28 cellular contexts compared by ENCODE assay signal in genomic region chr5:115611873-115612272, GRCh38.
"Had no signal": no experiment of that assay in that cellular context is flagged by ENCODE, and none has a peak within 500 bp of the region (broad histone marks: within the 10 kb centered on the region; RNA-seq: fewer than 3 reads in every experiment).

No MANE protein-coding gene starts in this region.

- H3K27me3 Mint-ChIP-seq: activated CD4-positive, alpha-beta memory T cell treated with anti-CD3 and anti-CD28 coated beads, Interleukin-2, amount 10 ng/mL, durations not matched to agents 7 days and 5 days; activated CD4-positive, alpha-beta T cell treated with anti-CD3 and anti-CD28 coated beads for 36 hours; activated CD4-positive, alpha-beta T cell treated with anti-CD3 and anti-CD28 coated beads, Interleukin-2, amount 10 ng/mL, durations not matched to agents 24 days and 14 days; activated naive CD4-positive, alpha-beta T cell treated with anti-CD3 and anti-CD28 coated beads, Interleukin-2, amount 10 ng/mL, durations not matched to agents 7 days and 5 days; activated naive CD8-positive, alpha-beta T cell treated with anti-CD3 and anti-CD28 coated beads, Interleukin-2, amount 10 ng/mL, durations not matched to agents 7 days and 5 days; activated T-cell treated with anti-CD3 and anti-CD28 coated beads, Interleukin-2, amount 50 U/mL, for 24 hours; central memory CD8-positive, alpha-beta T cell; dendritic cell treated with granulocyte-macrophage colony-stimulating factor and Interleukin-4, amounts not matched to agents 40 ng/mL and 50 ng/mL, for 4 days had no signal

- DNase-seq: activated CD4-positive, alpha-beta memory T cell treated with anti-CD3 and anti-CD28 coated beads, Interleukin-2, amount 10 ng/mL, durations not matched to agents 7 days and 5 days; activated CD4-positive, alpha-beta T cell treated with anti-CD3 and anti-CD28 coated beads for 36 hours; activated CD4-positive, alpha-beta T cell treated with anti-CD3 and anti-CD28 coated beads, Interleukin-2, amount 10 ng/mL, durations not matched to agents 24 days and 14 days; activated CD4-positive, alpha-beta T cell treated with anti-CD3 and anti-CD28 coated beads, Interleukin-2, amount 50 U/mL, for 4 hours; activated CD4-positive, CD25-positive, alpha-beta regulatory T cell; activated CD4-positive, CD25-positive, alpha-beta regulatory T cell treated with anti-CD3 and anti-CD28 coated beads, Interleukin-2, amount 50 U/mL, for 72 hours; activated CD8-positive, alpha-beta memory T cell treated with anti-CD3 and anti-CD28 coated beads, Interleukin-2, amount 50 U/mL, for 48 hours; activated gamma-delta T cell; activated naive CD4-positive, alpha-beta T cell; activated naive CD4-positive, alpha-beta T cell treated with anti-CD3 and anti-CD28 coated beads, Interleukin-2, amount 10 ng/mL, durations not matched to agents 7 days and 5 days; activated naive CD8-positive, alpha-beta T cell treated with anti-CD3 and anti-CD28 coated beads, Interleukin-2, amount 10 ng/mL, durations not matched to agents 7 days and 5 days; activated T-cell treated with anti-CD3 and anti-CD28 coated beads for 4 hours; activated T-cell treated with anti-CD3 and anti-CD28 coated beads, Interleukin-2, amount 50 U/mL, for 24 hours; activated T-cell treated with anti-CD3 and anti-CD28 coated beads, Interleukin-2, amount 50 U/mL, for 72 hours; brain microvascular endothelial cell; dorsolateral prefrontal cortex; effector memory CD4-positive, alpha-beta T cell; erythroblast; foreskin keratinocyte; gastrocnemius medialis; heart right ventricle; T1000 had no signal

- H3K4me1 Mint-ChIP-seq: activated CD4-positive, alpha-beta memory T cell treated with anti-CD3 and anti-CD28 coated beads, Interleukin-2, amount 10 ng/mL, durations not matched to agents 7 days and 5 days; activated naive CD4-positive, alpha-beta T cell treated with anti-CD3 and anti-CD28 coated beads, Interleukin-2, amount 10 ng/mL, durations not matched to agents 7 days and 5 days had no signal

- H3K27ac ChIP-seq: brain microvascular endothelial cell, coronary artery, dorsolateral prefrontal cortex, esophagus muscularis mucosa, foreskin keratinocyte, gastrocnemius medialis, heart right ventricle had no signal

- H3K4me1 ChIP-seq: foreskin keratinocyte had no signal

- H3K27me3 ChIP-seq: brain microvascular endothelial cell, dorsolateral prefrontal cortex, esophagus muscularis mucosa, foreskin keratinocyte, gastrocnemius medialis, heart right ventricle had no signal

- H3K4me3 ChIP-seq: coronary artery, dorsolateral prefrontal cortex, esophagus muscularis mucosa, gastrocnemius medialis, heart right ventricle had no signal

- ATAC-seq: activated CD4-positive, alpha-beta T cell treated with anti-CD3 and anti-CD28 coated beads for 36 hours; activated naive CD4-positive, alpha-beta T cell treated with anti-CD3 and anti-CD28 coated beads, Interleukin-2, amount 50 U/mL, for 72 hours; activated T-cell treated with anti-CD3 and anti-CD28 coated beads, Interleukin-2, amount 50 U/mL, for 72 hours; foreskin keratinocyte; gastrocnemius medialis; heart right ventricle had no signal

- H3K9me3 Mint-ChIP-seq: activated CD4-positive, alpha-beta memory T cell treated with anti-CD3 and anti-CD28 coated beads, Interleukin-2, amount 10 ng/mL, durations not matched to agents 7 days and 5 days; activated CD4-positive, alpha-beta T cell treated with anti-CD3 and anti-CD28 coated beads, Interleukin-2, amount 10 ng/mL, durations not matched to agents 24 days and 14 days; activated naive CD4-positive, alpha-beta T cell treated with anti-CD3 and anti-CD28 coated beads, Interleukin-2, amount 10 ng/mL, durations not matched to agents 7 days and 5 days; activated naive CD4-positive, alpha-beta T cell treated with anti-CD3 and anti-CD28 coated beads, Interleukin-2, amount 50 U/mL, for 72 hours; activated naive CD8-positive, alpha-beta T cell treated with anti-CD3 and anti-CD28 coated beads, Interleukin-2, amount 10 ng/mL, durations not matched to agents 7 days and 5 days; activated T-cell treated with anti-CD3 and anti-CD28 coated beads, Interleukin-2, amount 50 U/mL, for 24 hours; activated T-cell treated with anti-CD3 and anti-CD28 coated beads, Interleukin-2, amount 50 U/mL, for 72 hours; central memory CD8-positive, alpha-beta T cell; dendritic cell treated with granulocyte-macrophage colony-stimulating factor and Interleukin-4, amounts not matched to agents 40 ng/mL and 50 ng/mL, for 4 days; T-helper 2 cell treated with Interferon-gamma antibody and Interleukin-4, amounts not matched to agents 5 μg/mL and 100 μg/mL, for 36 hours had no signal

- H3K27ac Mint-ChIP-seq: activated CD4-positive, alpha-beta memory T cell treated with anti-CD3 and anti-CD28 coated beads, Interleukin-2, amount 10 ng/mL, durations not matched to agents 7 days and 5 days; activated CD4-positive, alpha-beta T cell treated with anti-CD3 and anti-CD28 coated beads for 36 hours; activated CD4-positive, alpha-beta T cell treated with anti-CD3 and anti-CD28 coated beads, Interleukin-2, amount 10 ng/mL, durations not matched to agents 24 days and 14 days; activated naive CD4-positive, alpha-beta T cell treated with anti-CD3 and anti-CD28 coated beads, Interleukin-2, amount 10 ng/mL, durations not matched to agents 7 days and 5 days; activated naive CD4-positive, alpha-beta T cell treated with anti-CD3 and anti-CD28 coated beads, Interleukin-2, amount 50 U/mL, for 72 hours; activated naive CD8-positive, alpha-beta T cell treated with anti-CD3 and anti-CD28 coated beads, Interleukin-2, amount 10 ng/mL, durations not matched to agents 7 days and 5 days; activated T-cell treated with anti-CD3 and anti-CD28 coated beads, Interleukin-2, amount 50 U/mL, for 24 hours; activated T-cell treated with anti-CD3 and anti-CD28 coated beads, Interleukin-2, amount 50 U/mL, for 72 hours; dendritic cell treated with granulocyte-macrophage colony-stimulating factor and Interleukin-4, amounts not matched to agents 40 ng/mL and 50 ng/mL, for 4 days; T-helper 2 cell treated with Interferon-gamma antibody and Interleukin-4, amounts not matched to agents 5 μg/mL and 100 μg/mL, for 36 hours had no signal

- H3K4me3 Mint-ChIP-seq: activated CD4-positive, alpha-beta memory T cell treated with anti-CD3 and anti-CD28 coated beads, Interleukin-2, amount 10 ng/mL, durations not matched to agents 7 days and 5 days; activated CD4-positive, alpha-beta T cell treated with anti-CD3 and anti-CD28 coated beads for 36 hours; activated CD4-positive, alpha-beta T cell treated with anti-CD3 and anti-CD28 coated beads, Interleukin-2, amount 10 ng/mL, durations not matched to agents 24 days and 14 days; activated naive CD4-positive, alpha-beta T cell treated with anti-CD3 and anti-CD28 coated beads, Interleukin-2, amount 10 ng/mL, durations not matched to agents 7 days and 5 days; activated naive CD8-positive, alpha-beta T cell treated with anti-CD3 and anti-CD28 coated beads, Interleukin-2, amount 10 ng/mL, durations not matched to agents 7 days and 5 days; activated T-cell treated with anti-CD3 and anti-CD28 coated beads, Interleukin-2, amount 50 U/mL, for 24 hours; activated T-cell treated with anti-CD3 and anti-CD28 coated beads, Interleukin-2, amount 50 U/mL, for 72 hours; central memory CD8-positive, alpha-beta T cell; dendritic cell treated with granulocyte-macrophage colony-stimulating factor and Interleukin-4, amounts not matched to agents 40 ng/mL and 50 ng/mL, for 4 days; T-helper 2 cell treated with Interferon-gamma antibody and Interleukin-4, amounts not matched to agents 5 μg/mL and 100 μg/mL, for 36 hours had no signal

- H3K9me3 ChIP-seq: esophagus muscularis mucosa, gastrocnemius medialis, heart right ventricle had no signal
